24 cellular contexts compared by ENCODE assay signal in genomic region chr2:149058936-149059335, GRCh38. TPM values are rescaled to one million over a fixed set of nuclear protein-coding genes. Genes with fewer than 3 reads are reported as not detected.
DNase-seq lines count a peak whose midpoint lies in the region; ATAC-seq and TF ChIP-seq lines count a peak whose summit lies in the region.
"Had no signal": no experiment of that assay in that cellular context is flagged by ENCODE, and none has a peak within 500 bp of the region (broad histone marks: within the 10 kb centered on the region; RNA-seq: fewer than 3 reads in every experiment).

No MANE protein-coding gene starts in this region.

- H2AFZ ChIP-seq in PC-3 (ENCODE audit: low read length), result 0 out of 2 replicates have a peak overlapping the region, but pooled peaks have one; percentile 33

- H4K20me1 ChIP-seq in PC-3 (ENCODE audit: low read length), result no peaks in the 10 kb centered on the region
- H4K20me1 ChIP-seq: BLaER1 treated with 17β-estradiol and CSF1 and Interleukin-3, amounts not matched to agents 10 nM and 100 nM had no signal

- no peak overlapping the region for H3K4me3 ChIP-seq in PC-3 (ENCODE audit: low read length)
- H3K4me3 ChIP-seq: BLaER1 treated with 17β-estradiol and CSF1 and Interleukin-3, amounts not matched to agents 10 nM and 100 nM; MG63 had no signal

- no peaks in the 10 kb centered on the region for H3K79me2 ChIP-seq in PC-3 (ENCODE audit: low read length)

- POLR2A ChIA-PET in PC-3 (lab: Charles Lee; ENCODE audit: unreplicated experiment), result no interaction called here

- H3K27ac ChIP-seq in PC-3 (ENCODE audit: low read length), result no peak overlapping the region
- H3K27ac ChIP-seq: BLaER1 treated with 17β-estradiol and CSF1 and Interleukin-3, amounts not matched to agents 10 nM and 100 nM had no signal

- no peaks in the 10 kb centered on the region for H3K36me3 Mint-ChIP-seq in nephron progenitor cell (ENCODE audit: low read depth)
- H3K36me3 Mint-ChIP-seq: CD4-positive, alpha-beta memory T cell had no signal

- H3K4me3 Mint-ChIP-seq in nephron progenitor cell, result no peak overlapping the region
- H3K4me3 Mint-ChIP-seq: CD4-positive, alpha-beta memory T cell had no signal

- no TSS peak for BruUV-seq in PC-3 (replicated peaks; lab: Mats Ljungman, UMichigan)

- no peak overlapping the region for H3K9ac ChIP-seq in PC-3 (ENCODE audit: low read length)
- H3K9ac ChIP-seq: BLaER1 treated with 17β-estradiol and CSF1 and Interleukin-3, amounts not matched to agents 10 nM and 100 nM had no signal

- TF ChIP-seq CTCF in PC-3 (conservative IDR thresholded peaks at IDR 0.05; ENCODE audit: low read depth, low read length), result no peak
- TF ChIP-seq CTCF in nephron progenitor cell (IDR thresholded peaks at IDR 0.05), result no peak

- H3F3A ChIP-seq in PC-3 (ENCODE audit: low read length, unreplicated experiment), result no peaks in the 10 kb centered on the region

- intact Hi-C loops in PC-3 (cut with micrococcal nuclease), result no loop called here

- H3K9me3 Mint-ChIP-seq in nephron progenitor cell, result no peaks in the 10 kb centered on the region

- H3K27me3 ChIP-seq in PC-3 (ENCODE audit: low read length), result peaks cover 26% of the 10 kb centered on the region; the same call in 1 of the 2 replicates
- H3K27me3 ChIP-seq: BLaER1 treated with 17β-estradiol and CSF1 and Interleukin-3, amounts not matched to agents 10 nM and 100 nM; MG63 had no signal

- H3K27me3 Mint-ChIP-seq in nephron progenitor cell (ENCODE audit: low read depth, poor library complexity), result peaks cover 3% of the 10 kb centered on the region

- H3K9me2 ChIP-seq in PC-3 (replicated peaks; ENCODE audit: low read length), result no peaks in the 10 kb centered on the region

- H3K4me2 ChIP-seq in PC-3 (ENCODE audit: low read length), result no peak overlapping the region
- H3K4me2 ChIP-seq: BLaER1 treated with 17β-estradiol and CSF1 and Interleukin-3, amounts not matched to agents 10 nM and 100 nM had no signal

- no peaks in the 10 kb centered on the region for H3K36me3 ChIP-seq in PC-3 (ENCODE audit: low read depth, low read length)
- H3K36me3 ChIP-seq: BLaER1 treated with 17β-estradiol and CSF1 and Interleukin-3, amounts not matched to agents 10 nM and 100 nM; MG63 had no signal

- no peaks in the 10 kb centered on the region for H3K9me3 ChIP-seq in PC-3 (ENCODE audit: low read length)
- H3K9me3 ChIP-seq: BLaER1 treated with 17β-estradiol and CSF1 and Interleukin-3, amounts not matched to agents 10 nM and 100 nM; Caco-2; MG63 had no signal

- CTCF ChIA-PET in PC-3 (lab: Charles Lee), result no interaction called here

- ATAC-seq in PC-3 (no peak), esophagus mucosa (peak; percentile 65)
- ATAC-seq: Panc1 had no signal

- H3K4me1 Mint-ChIP-seq in nephron progenitor cell, result peaks cover 67% of the 10 kb centered on the region
- H3K4me1 Mint-ChIP-seq: CD4-positive, alpha-beta memory T cell had no signal

- H3K4me1 ChIP-seq in PC-3 (ENCODE audit: insufficient read depth, low read length), result no peaks in the 10 kb centered on the region
- H3K4me1 ChIP-seq: BLaER1 treated with 17β-estradiol and CSF1 and Interleukin-3, amounts not matched to agents 10 nM and 100 nM had no signal

- H3K27ac Mint-ChIP-seq in nephron progenitor cell, result peak overlapping the region; percentile 83

- DNase-seq in Daoy (ENCODE audit: low read depth), result peak; percentile 52
- DNase-seq in PC-3, result peak; percentile 35
- DNase-seq in nephron progenitor cell, result no peak
- no peak for DNase-seq in foreskin melanocyte
- no peak for DNase-seq in DMS53 (lab: John Stamatoyannopoulos, UW)
- DNase-seq in ureter (ENCODE audit: low spot score), result no peak
- DNase-seq in hypothalamus (lab: John Stamatoyannopoulos, UW), result no peak
- DNase-seq: 8988T; Caco-2; CD4-positive, alpha-beta memory T cell; DMS 273 treated with DMSO at 0.1 percent for 48 hours; GOT3; HCEC 1CT; Karpas-422; MG63; NCI-H1417 treated with DMSO at 0.1 percent for 48 hours; NCI-H187; NCI-H510A; NCI-H748 treated with DMSO at 0.1 percent for 48 hours; Right ventricle myocardium superior had no signal

RNA-seq across cellular contexts. Expression of gene LYPD6B, which starts 20.4 kb away (rescaled TPM):
- total RNA-seq in Daoy (2014; rRNA removed; shearing (Covaris generic)), result 8.0 and 10.2 TPM in 2 replicates
- 1.9 and 2.0 TPM in 2 replicates for total RNA-seq in PC-3 (2014; rRNA removed)
- total RNA-seq in esophagus mucosa, result 3.2 TPM
- total RNA-seq in ureter, result 76.0 TPM
- total RNA-seq: CD4-positive, alpha-beta memory T cell; Right ventricle myocardium superior; SK-MEL-5 had no signal

Comparison
In these comparisons a context has a peak if more than half of its experiments do, and no peak if none do; other contexts are left out.
1. DNase-seq: peak in Daoy (single experiment) and PC-3 (single experiment); none in nephron progenitor cell (single experiment), foreskin melanocyte (single experiment), DMS53 (single experiment), ureter (single experiment) and hypothalamus (0 of 51).